Comparison of ENCODE assay signal across 8 cellular contexts in genomic region chr14:20934148-20934762, GRCh38.
DNase-seq lines count a peak whose midpoint lies in the region; ATAC-seq and TF ChIP-seq lines count a peak whose summit lies in the region.

No MANE protein-coding gene starts in this region.

- no peak overlapping the region for H3K27ac ChIP-seq in C4-2B

- DNase-seq in activated T-cell treated with anti-CD3 and anti-CD28 coated beads, Interleukin-2, amount 50 U/mL, for 48 hours: peak; percentile 63 to 65
- peak; percentile 33 for DNase-seq in iPS DF 4.7 (ENCODE audit: extremely low read depth, low spot score)
- peak; percentile 8 to 13 for DNase-seq in stimulated activated CD8-positive, alpha-beta memory T cell treated with anti-CD3 and anti-CD28 coated beads, Interleukin-7, amount 100 ng/mL, for 48 hours (ENCODE audit: extremely low read depth in 1 of 2, low read depth in 1 of 2)
- DNase-seq in GDM1 (lab: John Stamatoyannopoulos, UW): no peak

- peak; percentile 85 for TF ChIP-seq CTCF in C4-2B (conservative IDR thresholded peaks at IDR 0.05)

- ATAC-seq in HG02759 (IDR thresholded peaks at IDR 0.05; ENCODE audit: unreplicated experiment) (peak; percentile 60), HG03565 (IDR thresholded peaks at IDR 0.05; ENCODE audit: unreplicated experiment) (no peak), GM21526 (IDR thresholded peaks at IDR 0.05; ENCODE audit: low FRiP score, unreplicated experiment) (no peak)
